1 cellular context compared by ENCODE assay signal in genomic region chr19:52640916-52641315, GRCh38.
TF ChIP-seq lines count a peak whose summit lies in the region.

No MANE protein-coding gene starts in this region.

TF ChIP-seq in H1, 55 proteins besides CTCF, POLR2A, EP300 and RAD21:
- TF ChIP-seq NANOG (IDR thresholded peaks at IDR 0.05; ENCODE audit: insufficient read depth, low read depth, low read length, poor library complexity, severe bottlenecking) (no peak), KDM1A (IDR thresholded peaks at IDR 0.05; ENCODE audit: borderline replicate concordance, low read length) (no peak), BRCA1 (IDR thresholded peaks at IDR 0.05; ENCODE audit: low read depth, low read length) (no peak), CHD1 (IDR thresholded peaks at IDR 0.05; ENCODE audit: low read depth, low read length) (no peak), POLR2AphosphoS5 (IDR thresholded peaks at IDR 0.05; ENCODE audit: low read depth, low read length) (no peak), MAFK (IDR thresholded peaks at IDR 0.05; ENCODE audit: low read depth, low read length) (no peak), EGR1 (IDR thresholded peaks at IDR 0.05; ENCODE audit: borderline replicate concordance, low read depth, low read length) (no peak), CTBP2 (IDR thresholded peaks at IDR 0.05; ENCODE audit: borderline replicate concordance, insufficient read depth, insufficient read length, low read length) (no peak), ASH2L (IDR thresholded peaks at IDR 0.05; ENCODE audit: low read length) (no peak), FOSL1 (IDR thresholded peaks at IDR 0.05; ENCODE audit: insufficient read depth, low read depth, low read length) (no peak), RNF2 (IDR thresholded peaks at IDR 0.05; ENCODE audit: borderline replicate concordance, low read depth, low read length, missing control alignments, poor library complexity, severe bottlenecking) (no peak), CBX5 (IDR thresholded peaks at IDR 0.05; ENCODE audit: low read depth, low read length) (no peak), BCL11A (IDR thresholded peaks at IDR 0.05; ENCODE audit: low read depth in 2 of 2, low read length in 2 of 2) (no peak), NRF1 (IDR thresholded peaks at IDR 0.05; ENCODE audit: low read depth, low read length) (no peak), GABPA (IDR thresholded peaks at IDR 0.05; ENCODE audit: borderline replicate concordance, insufficient read depth, low read length) (no peak), JUN (IDR thresholded peaks at IDR 0.05; ENCODE audit: low read depth, low read length) (no peak)
